ENCODE assay signal across 1 cellular context in the genomic region with DNA sequence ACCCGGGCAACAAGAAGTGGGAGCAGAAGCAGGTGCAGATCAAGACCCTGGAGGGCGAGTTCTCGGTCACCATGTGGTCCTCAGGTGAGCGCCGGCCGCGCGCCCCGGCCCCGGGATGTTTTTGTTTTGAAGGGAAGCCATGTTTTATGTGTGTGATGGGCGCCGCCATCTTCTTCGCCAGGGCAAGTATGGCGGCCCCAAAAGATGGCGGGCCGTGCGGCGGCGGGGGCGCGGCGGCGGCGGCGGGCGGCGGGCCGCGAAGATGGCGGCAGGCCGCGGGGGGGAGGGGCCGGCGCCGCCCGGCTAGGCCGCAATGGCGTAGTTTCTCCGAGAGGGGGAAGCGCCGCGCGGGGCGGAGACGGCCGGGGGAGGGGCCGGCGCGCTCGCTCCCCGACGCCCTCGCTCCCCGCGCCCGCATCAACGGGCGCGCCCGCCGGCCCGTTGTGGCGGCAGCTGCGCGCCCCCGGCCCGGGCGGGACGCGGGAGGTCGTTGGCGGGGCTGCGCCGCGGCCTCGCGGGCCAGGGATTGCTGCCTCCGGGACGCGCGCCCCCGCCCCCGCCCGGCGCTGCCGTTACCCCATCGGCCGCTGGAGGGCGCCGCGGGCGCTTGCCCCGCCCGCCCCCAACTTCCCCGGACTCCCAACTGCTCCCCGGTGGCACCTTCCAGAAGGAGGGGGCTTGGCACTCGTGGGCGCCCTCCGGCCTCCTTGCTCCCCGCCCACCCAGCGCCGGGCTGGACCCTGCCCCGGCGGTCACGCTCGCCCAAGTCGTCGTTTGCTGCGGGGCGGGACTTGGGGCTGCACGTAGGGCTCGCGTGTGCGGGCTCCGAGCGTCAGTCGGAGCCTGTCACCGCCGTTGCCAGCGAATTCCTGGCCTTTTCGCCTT.
TF ChIP-seq lines count a peak whose summit lies in the region.

No MANE protein-coding gene starts in this region.

TF ChIP-seq in K562, 482 proteins besides CTCF, POLR2A, EP300 and RAD21 (continued from another document and continues in another):
- TF ChIP-seq, protein P1, sequence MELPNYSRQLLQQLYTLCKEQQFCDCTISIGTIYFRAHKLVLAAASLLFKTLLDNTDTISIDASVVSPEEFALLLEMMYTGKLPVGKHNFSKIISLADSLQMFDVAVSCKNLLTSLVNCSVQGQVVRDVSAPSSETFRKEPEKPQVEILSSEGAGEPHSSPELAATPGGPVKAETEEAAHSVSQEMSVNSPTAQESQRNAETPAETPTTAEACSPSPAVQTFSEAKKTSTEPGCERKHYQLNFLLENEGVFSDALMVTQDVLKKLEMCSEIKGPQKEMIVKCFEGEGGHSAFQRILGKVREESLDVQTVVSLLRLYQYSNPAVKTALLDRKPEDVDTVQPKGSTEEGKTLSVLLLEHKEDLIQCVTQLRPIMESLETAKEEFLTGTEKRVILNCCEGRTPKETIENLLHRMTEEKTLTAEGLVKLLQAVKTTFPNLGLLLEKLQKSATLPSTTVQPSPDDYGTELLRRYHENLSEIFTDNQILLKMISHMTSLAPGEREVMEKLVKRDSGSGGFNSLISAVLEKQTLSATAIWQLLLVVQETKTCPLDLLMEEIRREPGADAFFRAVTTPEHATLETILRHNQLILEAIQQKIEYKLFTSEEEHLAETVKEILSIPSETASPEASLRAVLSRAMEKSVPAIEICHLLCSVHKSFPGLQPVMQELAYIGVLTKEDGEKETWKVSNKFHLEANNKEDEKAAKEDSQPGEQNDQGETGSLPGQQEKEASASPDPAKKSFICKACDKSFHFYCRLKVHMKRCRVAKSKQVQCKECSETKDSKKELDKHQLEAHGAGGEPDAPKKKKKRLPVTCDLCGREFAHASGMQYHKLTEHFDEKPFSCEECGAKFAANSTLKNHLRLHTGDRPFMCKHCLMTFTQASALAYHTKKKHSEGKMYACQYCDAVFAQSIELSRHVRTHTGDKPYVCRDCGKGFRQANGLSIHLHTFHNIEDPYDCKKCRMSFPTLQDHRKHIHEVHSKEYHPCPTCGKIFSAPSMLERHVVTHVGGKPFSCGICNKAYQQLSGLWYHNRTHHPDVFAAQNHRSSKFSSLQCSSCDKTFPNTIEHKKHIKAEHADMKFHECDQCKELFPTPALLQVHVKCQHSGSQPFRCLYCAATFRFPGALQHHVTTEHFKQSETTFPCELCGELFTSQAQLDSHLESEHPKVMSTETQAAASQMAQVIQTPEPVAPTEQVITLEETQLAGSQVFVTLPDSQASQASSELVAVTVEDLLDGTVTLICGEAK (IDR thresholded peaks at IDR 0.05): no peak
- TF ChIP-seq, protein P1 (CRISPR knock-in tag; IDR thresholded peaks at IDR 0.05): no peak
- no peak for TF ChIP-seq SOX6 (IDR thresholded peaks at IDR 0.05)
- TF ChIP-seq ELF1 (tag; IDR thresholded peaks at IDR 0.05): 0 out of 2 replicates have a peak, but pooled peaks have one; percentile 23
- peak in 1 of 2 experiments; percentile 69; a peak in 2 of 4 replicates for TF ChIP-seq HDAC1 (IDR thresholded peaks at IDR 0.05)
- no peak for TF ChIP-seq BRF1 (IDR thresholded peaks at IDR 0.05; ENCODE audit: borderline replicate concordance, extremely low read depth, insufficient read length)
- TF ChIP-seq SIN3B (IDR thresholded peaks at IDR 0.05; ENCODE audit: low read depth): peak; percentile 74; the same call in 1 of the 2 replicates
- TF ChIP-seq EP400 (IDR thresholded peaks at IDR 0.05): peak; percentile 22; the same call in 1 of the 2 replicates
- TF ChIP-seq, protein P2, sequence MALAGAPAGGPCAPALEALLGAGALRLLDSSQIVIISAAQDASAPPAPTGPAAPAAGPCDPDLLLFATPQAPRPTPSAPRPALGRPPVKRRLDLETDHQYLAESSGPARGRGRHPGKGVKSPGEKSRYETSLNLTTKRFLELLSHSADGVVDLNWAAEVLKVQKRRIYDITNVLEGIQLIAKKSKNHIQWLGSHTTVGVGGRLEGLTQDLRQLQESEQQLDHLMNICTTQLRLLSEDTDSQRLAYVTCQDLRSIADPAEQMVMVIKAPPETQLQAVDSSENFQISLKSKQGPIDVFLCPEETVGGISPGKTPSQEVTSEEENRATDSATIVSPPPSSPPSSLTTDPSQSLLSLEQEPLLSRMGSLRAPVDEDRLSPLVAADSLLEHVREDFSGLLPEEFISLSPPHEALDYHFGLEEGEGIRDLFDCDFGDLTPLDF (CRISPR knock-in tag; IDR thresholded peaks at IDR 0.05): no peak
- TF ChIP-seq POLR2H (tag; IDR thresholded peaks at IDR 0.05; ENCODE audit: low read depth): no peak
- TF ChIP-seq, protein P3, sequence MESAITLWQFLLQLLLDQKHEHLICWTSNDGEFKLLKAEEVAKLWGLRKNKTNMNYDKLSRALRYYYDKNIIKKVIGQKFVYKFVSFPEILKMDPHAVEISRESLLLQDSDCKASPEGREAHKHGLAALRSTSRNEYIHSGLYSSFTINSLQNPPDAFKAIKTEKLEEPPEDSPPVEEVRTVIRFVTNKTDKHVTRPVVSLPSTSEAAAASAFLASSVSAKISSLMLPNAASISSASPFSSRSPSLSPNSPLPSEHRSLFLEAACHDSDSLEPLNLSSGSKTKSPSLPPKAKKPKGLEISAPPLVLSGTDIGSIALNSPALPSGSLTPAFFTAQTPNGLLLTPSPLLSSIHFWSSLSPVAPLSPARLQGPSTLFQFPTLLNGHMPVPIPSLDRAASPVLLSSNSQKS (CRISPR knock-in tag; IDR thresholded peaks at IDR 0.05): no peak
- no peak for TF ChIP-seq FOXK1 (CRISPR knock-in tag; IDR thresholded peaks at IDR 0.05; ENCODE audit: borderline replicate concordance)
- TF ChIP-seq, protein P4, sequence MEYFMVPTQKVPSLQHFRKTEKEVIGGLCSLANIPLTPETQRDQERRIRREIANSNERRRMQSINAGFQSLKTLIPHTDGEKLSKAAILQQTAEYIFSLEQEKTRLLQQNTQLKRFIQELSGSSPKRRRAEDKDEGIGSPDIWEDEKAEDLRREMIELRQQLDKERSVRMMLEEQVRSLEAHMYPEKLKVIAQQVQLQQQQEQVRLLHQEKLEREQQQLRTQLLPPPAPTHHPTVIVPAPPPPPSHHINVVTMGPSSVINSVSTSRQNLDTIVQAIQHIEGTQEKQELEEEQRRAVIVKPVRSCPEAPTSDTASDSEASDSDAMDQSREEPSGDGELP (CRISPR knock-in tag; IDR thresholded peaks at IDR 0.05; ENCODE audit: borderline replicate concordance): peak; percentile 8; the same call in 1 of the 2 replicates
- TF ChIP-seq, protein P5, sequence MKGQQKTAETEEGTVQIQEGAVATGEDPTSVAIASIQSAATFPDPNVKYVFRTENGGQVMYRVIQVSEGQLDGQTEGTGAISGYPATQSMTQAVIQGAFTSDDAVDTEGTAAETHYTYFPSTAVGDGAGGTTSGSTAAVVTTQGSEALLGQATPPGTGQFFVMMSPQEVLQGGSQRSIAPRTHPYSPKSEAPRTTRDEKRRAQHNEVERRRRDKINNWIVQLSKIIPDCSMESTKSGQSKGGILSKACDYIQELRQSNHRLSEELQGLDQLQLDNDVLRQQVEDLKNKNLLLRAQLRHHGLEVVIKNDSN (CRISPR knock-in tag; IDR thresholded peaks at IDR 0.05): no peak
- TF ChIP-seq, protein P6, sequence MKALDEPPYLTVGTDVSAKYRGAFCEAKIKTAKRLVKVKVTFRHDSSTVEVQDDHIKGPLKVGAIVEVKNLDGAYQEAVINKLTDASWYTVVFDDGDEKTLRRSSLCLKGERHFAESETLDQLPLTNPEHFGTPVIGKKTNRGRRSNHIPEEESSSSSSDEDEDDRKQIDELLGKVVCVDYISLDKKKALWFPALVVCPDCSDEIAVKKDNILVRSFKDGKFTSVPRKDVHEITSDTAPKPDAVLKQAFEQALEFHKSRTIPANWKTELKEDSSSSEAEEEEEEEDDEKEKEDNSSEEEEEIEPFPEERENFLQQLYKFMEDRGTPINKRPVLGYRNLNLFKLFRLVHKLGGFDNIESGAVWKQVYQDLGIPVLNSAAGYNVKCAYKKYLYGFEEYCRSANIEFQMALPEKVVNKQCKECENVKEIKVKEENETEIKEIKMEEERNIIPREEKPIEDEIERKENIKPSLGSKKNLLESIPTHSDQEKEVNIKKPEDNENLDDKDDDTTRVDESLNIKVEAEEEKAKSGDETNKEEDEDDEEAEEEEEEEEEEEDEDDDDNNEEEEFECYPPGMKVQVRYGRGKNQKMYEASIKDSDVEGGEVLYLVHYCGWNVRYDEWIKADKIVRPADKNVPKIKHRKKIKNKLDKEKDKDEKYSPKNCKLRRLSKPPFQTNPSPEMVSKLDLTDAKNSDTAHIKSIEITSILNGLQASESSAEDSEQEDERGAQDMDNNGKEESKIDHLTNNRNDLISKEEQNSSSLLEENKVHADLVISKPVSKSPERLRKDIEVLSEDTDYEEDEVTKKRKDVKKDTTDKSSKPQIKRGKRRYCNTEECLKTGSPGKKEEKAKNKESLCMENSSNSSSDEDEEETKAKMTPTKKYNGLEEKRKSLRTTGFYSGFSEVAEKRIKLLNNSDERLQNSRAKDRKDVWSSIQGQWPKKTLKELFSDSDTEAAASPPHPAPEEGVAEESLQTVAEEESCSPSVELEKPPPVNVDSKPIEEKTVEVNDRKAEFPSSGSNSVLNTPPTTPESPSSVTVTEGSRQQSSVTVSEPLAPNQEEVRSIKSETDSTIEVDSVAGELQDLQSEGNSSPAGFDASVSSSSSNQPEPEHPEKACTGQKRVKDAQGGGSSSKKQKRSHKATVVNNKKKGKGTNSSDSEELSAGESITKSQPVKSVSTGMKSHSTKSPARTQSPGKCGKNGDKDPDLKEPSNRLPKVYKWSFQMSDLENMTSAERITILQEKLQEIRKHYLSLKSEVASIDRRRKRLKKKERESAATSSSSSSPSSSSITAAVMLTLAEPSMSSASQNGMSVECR (CRISPR knock-in tag; IDR thresholded peaks at IDR 0.05): 0 out of 2 replicates have a peak, but pooled peaks have one; percentile 30
- TF ChIP-seq CHD1 (IDR thresholded peaks at IDR 0.05; ENCODE audit: low read length): peak; percentile 74
- TF ChIP-seq SRF (CRISPR knock-in tag; IDR thresholded peaks at IDR 0.05): no peak
- TF ChIP-seq, protein P7, sequence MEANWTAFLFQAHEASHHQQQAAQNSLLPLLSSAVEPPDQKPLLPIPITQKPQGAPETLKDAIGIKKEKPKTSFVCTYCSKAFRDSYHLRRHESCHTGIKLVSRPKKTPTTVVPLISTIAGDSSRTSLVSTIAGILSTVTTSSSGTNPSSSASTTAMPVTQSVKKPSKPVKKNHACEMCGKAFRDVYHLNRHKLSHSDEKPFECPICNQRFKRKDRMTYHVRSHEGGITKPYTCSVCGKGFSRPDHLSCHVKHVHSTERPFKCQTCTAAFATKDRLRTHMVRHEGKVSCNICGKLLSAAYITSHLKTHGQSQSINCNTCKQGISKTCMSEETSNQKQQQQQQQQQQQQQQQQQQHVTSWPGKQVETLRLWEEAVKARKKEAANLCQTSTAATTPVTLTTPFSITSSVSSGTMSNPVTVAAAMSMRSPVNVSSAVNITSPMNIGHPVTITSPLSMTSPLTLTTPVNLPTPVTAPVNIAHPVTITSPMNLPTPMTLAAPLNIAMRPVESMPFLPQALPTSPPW (CRISPR knock-in tag; IDR thresholded peaks at IDR 0.05): peak; percentile 96
- TF ChIP-seq ZNF586 (CRISPR knock-in tag; conservative IDR thresholded peaks at IDR 0.05): no peak
- TF ChIP-seq, protein P8, sequence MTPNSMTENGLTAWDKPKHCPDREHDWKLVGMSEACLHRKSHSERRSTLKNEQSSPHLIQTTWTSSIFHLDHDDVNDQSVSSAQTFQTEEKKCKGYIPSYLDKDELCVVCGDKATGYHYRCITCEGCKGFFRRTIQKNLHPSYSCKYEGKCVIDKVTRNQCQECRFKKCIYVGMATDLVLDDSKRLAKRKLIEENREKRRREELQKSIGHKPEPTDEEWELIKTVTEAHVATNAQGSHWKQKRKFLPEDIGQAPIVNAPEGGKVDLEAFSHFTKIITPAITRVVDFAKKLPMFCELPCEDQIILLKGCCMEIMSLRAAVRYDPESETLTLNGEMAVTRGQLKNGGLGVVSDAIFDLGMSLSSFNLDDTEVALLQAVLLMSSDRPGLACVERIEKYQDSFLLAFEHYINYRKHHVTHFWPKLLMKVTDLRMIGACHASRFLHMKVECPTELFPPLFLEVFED (CRISPR knock-in tag; conservative IDR thresholded peaks at IDR 0.05): no peak
- no peak for TF ChIP-seq HDAC6 (IDR thresholded peaks at IDR 0.05; ENCODE audit: low read depth, low read length)
- TF ChIP-seq ASH1L (IDR thresholded peaks at IDR 0.05; ENCODE audit: borderline replicate concordance, low read depth, partially characterized antibody): no peak
- TF ChIP-seq ZFP30 (CRISPR knock-in tag; IDR thresholded peaks at IDR 0.05; ENCODE audit: borderline replicate concordance): no peak
- TF ChIP-seq POLR2B (IDR thresholded peaks at IDR 0.05; ENCODE audit: low read depth, partially characterized antibody): no peak
- TF ChIP-seq HOXB6 (CRISPR knock-in tag; IDR thresholded peaks at IDR 0.05; ENCODE audit: borderline replicate concordance): no peak
- TF ChIP-seq, protein P9, sequence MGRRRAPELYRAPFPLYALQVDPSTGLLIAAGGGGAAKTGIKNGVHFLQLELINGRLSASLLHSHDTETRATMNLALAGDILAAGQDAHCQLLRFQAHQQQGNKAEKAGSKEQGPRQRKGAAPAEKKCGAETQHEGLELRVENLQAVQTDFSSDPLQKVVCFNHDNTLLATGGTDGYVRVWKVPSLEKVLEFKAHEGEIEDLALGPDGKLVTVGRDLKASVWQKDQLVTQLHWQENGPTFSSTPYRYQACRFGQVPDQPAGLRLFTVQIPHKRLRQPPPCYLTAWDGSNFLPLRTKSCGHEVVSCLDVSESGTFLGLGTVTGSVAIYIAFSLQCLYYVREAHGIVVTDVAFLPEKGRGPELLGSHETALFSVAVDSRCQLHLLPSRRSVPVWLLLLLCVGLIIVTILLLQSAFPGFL (CRISPR knock-in tag; IDR thresholded peaks at IDR 0.05): no peak
- TF ChIP-seq, protein P10, sequence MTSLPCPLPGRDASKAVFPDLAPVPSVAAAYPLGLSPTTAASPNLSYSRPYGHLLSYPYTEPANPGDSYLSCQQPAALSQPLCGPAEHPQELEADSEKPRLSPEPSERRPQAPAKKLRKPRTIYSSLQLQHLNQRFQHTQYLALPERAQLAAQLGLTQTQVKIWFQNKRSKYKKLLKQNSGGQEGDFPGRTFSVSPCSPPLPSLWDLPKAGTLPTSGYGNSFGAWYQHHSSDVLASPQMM (CRISPR knock-in tag; IDR thresholded peaks at IDR 0.05): no peak
- no peak for TF ChIP-seq FOXJ3 (CRISPR knock-in tag; IDR thresholded peaks at IDR 0.05)
- TF ChIP-seq NRF1 (conservative IDR thresholded peaks at IDR 0.05 in 1 of 2, IDR thresholded peaks at IDR 0.05 in 1 of 2): no peak
